In genomic region chr3:126354776-126355175, GRCh38 we compare ENCODE assay signal across 1 cellular context.
TF ChIP-seq lines count a peak whose summit lies in the region.

No MANE protein-coding gene starts in this region.

TF ChIP-seq in GM23338, 12 proteins besides CTCF, POLR2A, EP300 and RAD21 (continued from another document):
- no peak for TF ChIP-seq ZNF462 (CRISPR knock-in tag; IDR thresholded peaks at IDR 0.05)
